ENCODE assay signal across 1 cellular context in genomic region chr21:30434033-30434631, GRCh38.
TF ChIP-seq lines count a peak whose summit lies in the region.

No MANE protein-coding gene starts in this region.

TF ChIP-seq in K562, 482 proteins besides CTCF, POLR2A, EP300 and RAD21:
- TF ChIP-seq BHLHE40 (IDR thresholded peaks at IDR 0.05; ENCODE audit: low read length) = peak; percentile 60
- TF ChIP-seq ZNF695 (CRISPR knock-in tag; IDR thresholded peaks at IDR 0.05) = no peak
- 0 out of 2 replicates have a peak, but pooled peaks have one; percentile 13 for TF ChIP-seq SMC3 (conservative IDR thresholded peaks at IDR 0.05; ENCODE audit: insufficient read depth, low read depth, low read length)
